In genomic region chr6:89032599-89032998, GRCh38 we compare ENCODE assay signal across 17 cellular contexts. TPM values are rescaled to one million over a fixed set of nuclear protein-coding genes. Genes with fewer than 3 reads are reported as not detected.
DNase-seq lines count a peak whose midpoint lies in the region; ATAC-seq and TF ChIP-seq lines count a peak whose summit lies in the region.
"Had no signal": no experiment of that assay in that cellular context is flagged by ENCODE, and none has a peak within 500 bp of the region (broad histone marks: within the 10 kb centered on the region; RNA-seq: fewer than 3 reads in every experiment).

No MANE protein-coding gene starts in this region.

- intact Hi-C loops in dendritic cell treated with granulocyte-macrophage colony-stimulating factor and Interleukin-4, amounts not matched to agents 40 ng/mL and 50 ng/mL, for 4 days (cut with micrococcal nuclease) = no loop called here
- intact Hi-C loops in gastrocnemius medialis (cut with DNase I; ENCODE audit: low total_unique reads) = loop anchor here (1.0 to 10.0 kb wide), 3 partner anchors 50 to 1328 kb away; partner anchors contain the start of genes AKIRIN2 and RNGTT
- intact Hi-C loops in activated T-helper 1 cell treated with anti-CD3 and anti-CD28 coated beads, Interleukin-12 subunit alpha, Interleukin-12 subunit beta, Interleukin-2, Interleukin-4 antibody, amounts not matched to agents 30 ng/mL and 10 ng/mL and 1 ng/mL, durations not matched to agents 14 hours and 24 hours and 36 hours (cut with micrococcal nuclease) = no loop called here

- in situ Hi-C loops in gastrocnemius medialis (cut with MboI; ENCODE audit: low sequenced_read_pairs in 4 of 4) = no loop called here

- POLR2A ChIA-PET in HEK293T (lab: Yijun Ruan, JAX) = no interaction called here

- no peak overlapping the region for H3K4me3 Mint-ChIP-seq in activated naive CD4-positive, alpha-beta T cell treated with anti-CD3 and anti-CD28 coated beads, Interleukin-2, amount 10 ng/mL, durations not matched to agents 7 days and 5 days
- no peak overlapping the region for H3K4me3 Mint-ChIP-seq in dendritic cell treated with granulocyte-macrophage colony-stimulating factor and Interleukin-4, amounts not matched to agents 40 ng/mL and 50 ng/mL, for 4 days
- H3K4me3 Mint-ChIP-seq in activated T-helper 1 cell treated with anti-CD3 and anti-CD28 coated beads, Interleukin-12 subunit alpha, Interleukin-12 subunit beta, Interleukin-2, Interleukin-4 antibody, amounts not matched to agents 30 ng/mL and 10 ng/mL and 1 ng/mL, durations not matched to agents 14 hours and 24 hours and 36 hours = no peak overlapping the region
- H3K4me3 Mint-ChIP-seq: activated CD4-positive, alpha-beta memory T cell treated with anti-CD3 and anti-CD28 coated beads, Interleukin-2, amount 10 ng/mL, durations not matched to agents 7 days and 5 days; T-cell had no signal

- TF ChIP-seq CTCF in gastrocnemius medialis (IDR thresholded peaks at IDR 0.05 in 4 of 5, conservative IDR thresholded peaks at IDR 0.05 in 1 of 5) = peak in 4 of 5 experiments; percentile 42 to 58 (median 52)

- H3K9me3 ChIP-seq in gastrocnemius medialis = no peaks in the 10 kb centered on the region
- H3K9me3 ChIP-seq: upper lobe of right lung had no signal

- peaks cover 5% of the 10 kb centered on the region for H3K4me1 Mint-ChIP-seq in activated naive CD4-positive, alpha-beta T cell treated with anti-CD3 and anti-CD28 coated beads, Interleukin-2, amount 10 ng/mL, durations not matched to agents 7 days and 5 days
- H3K4me1 Mint-ChIP-seq in dendritic cell treated with granulocyte-macrophage colony-stimulating factor and Interleukin-4, amounts not matched to agents 40 ng/mL and 50 ng/mL, for 4 days (ENCODE audit: low read depth) = peaks cover 56% of the 10 kb centered on the region
- H3K4me1 Mint-ChIP-seq in activated T-helper 1 cell treated with anti-CD3 and anti-CD28 coated beads, Interleukin-12 subunit alpha, Interleukin-12 subunit beta, Interleukin-2, Interleukin-4 antibody, amounts not matched to agents 30 ng/mL and 10 ng/mL and 1 ng/mL, durations not matched to agents 14 hours and 24 hours and 36 hours (ENCODE audit: low read depth) = no peaks in the 10 kb centered on the region

- H3K4me3 ChIP-seq in Jurkat, Clone E6-1 (ENCODE audit: low read length) = no peak overlapping the region
- peak overlapping the region in 2 of 4 donors; percentile 14 to 26 for H3K4me3 ChIP-seq in gastrocnemius medialis
- H3K4me3 ChIP-seq: dorsolateral prefrontal cortex, upper lobe of right lung had no signal

- no peak overlapping the region for H3K27ac Mint-ChIP-seq in activated naive CD4-positive, alpha-beta T cell treated with anti-CD3 and anti-CD28 coated beads, Interleukin-2, amount 10 ng/mL, durations not matched to agents 7 days and 5 days
- H3K27ac Mint-ChIP-seq in dendritic cell treated with granulocyte-macrophage colony-stimulating factor and Interleukin-4, amounts not matched to agents 40 ng/mL and 50 ng/mL, for 4 days = peak overlapping the region; percentile 50
- no peak overlapping the region for H3K27ac Mint-ChIP-seq in activated T-helper 1 cell treated with anti-CD3 and anti-CD28 coated beads, Interleukin-12 subunit alpha, Interleukin-12 subunit beta, Interleukin-2, Interleukin-4 antibody, amounts not matched to agents 30 ng/mL and 10 ng/mL and 1 ng/mL, durations not matched to agents 14 hours and 24 hours and 36 hours
- H3K27ac Mint-ChIP-seq: activated CD4-positive, alpha-beta memory T cell treated with anti-CD3 and anti-CD28 coated beads, Interleukin-2, amount 10 ng/mL, durations not matched to agents 7 days and 5 days; T-cell had no signal

- DNase-seq in activated naive CD4-positive, alpha-beta T cell treated with anti-CD3 and anti-CD28 coated beads, Interleukin-2, amount 10 ng/mL, durations not matched to agents 7 days and 5 days = peak; percentile 20
- DNase-seq in activated naive CD4-positive, alpha-beta T cell treated with Interleukin-2 at 50 U/mL for 16 hours = no peak
- peak; percentile 60 for DNase-seq in Jurkat, Clone E6-1 (ENCODE audit: low read depth, low spot score)
- peak in 1 of 2 donors; percentile 42 for DNase-seq in gastrocnemius medialis
- DNase-seq in activated T-helper 1 cell treated with anti-CD3 and anti-CD28 coated beads, Interleukin-12 subunit alpha, Interleukin-12 subunit beta, Interleukin-2, Interleukin-4 antibody, amounts not matched to agents 30 ng/mL and 10 ng/mL and 1 ng/mL, durations not matched to agents 14 hours and 24 hours and 36 hours (ENCODE audit: low spot score) = no peak
- no peak for DNase-seq in HEK293T (ENCODE audit: extremely low spot score)
- DNase-seq: activated CD4-positive, alpha-beta memory T cell treated with anti-CD3 and anti-CD28 coated beads, Interleukin-2, amount 10 ng/mL, durations not matched to agents 7 days and 5 days; activated T-cell treated with anti-CD3 and anti-CD28 coated beads, Interleukin-2, amount 50 U/mL, for 48 hours; EL; NCI-H69; T-cell; upper lobe of right lung had no signal

- ATAC-seq in gastrocnemius medialis (peak; percentile 16 to 21), HG03460 (IDR thresholded peaks at IDR 0.05; ENCODE audit: unreplicated experiment) (no peak)
- ATAC-seq: esophagus mucosa, left lobe of liver, upper lobe of right lung had no signal

- CTCF ChIA-PET in activated naive CD4-positive, alpha-beta T cell treated with anti-CD3 and anti-CD28 coated beads, Interleukin-2, amount 10 ng/mL, durations not matched to agents 7 days and 5 days (lab: Charles Lee) = interaction anchor here (0.7 kb wide), 1 partner anchor 203 kb away, joined by 3 read pairs; no protein-coding TSS in a partner anchor
- CTCF ChIA-PET in HEK293T (lab: Yijun Ruan, JAX) = no interaction called here

- no peaks in the 10 kb centered on the region for H3K36me3 Mint-ChIP-seq in activated naive CD4-positive, alpha-beta T cell treated with anti-CD3 and anti-CD28 coated beads, Interleukin-2, amount 10 ng/mL, durations not matched to agents 7 days and 5 days
- H3K36me3 Mint-ChIP-seq in dendritic cell treated with granulocyte-macrophage colony-stimulating factor and Interleukin-4, amounts not matched to agents 40 ng/mL and 50 ng/mL, for 4 days (ENCODE audit: low read depth) = peaks cover 2% of the 10 kb centered on the region
- no peaks in the 10 kb centered on the region for H3K36me3 Mint-ChIP-seq in activated T-helper 1 cell treated with anti-CD3 and anti-CD28 coated beads, Interleukin-12 subunit alpha, Interleukin-12 subunit beta, Interleukin-2, Interleukin-4 antibody, amounts not matched to agents 30 ng/mL and 10 ng/mL and 1 ng/mL, durations not matched to agents 14 hours and 24 hours and 36 hours (ENCODE audit: low read depth)
- H3K36me3 Mint-ChIP-seq: T-cell had no signal

- TF ChIP-seq POLR2A in gastrocnemius medialis (IDR thresholded peaks at IDR 0.05) = no peak

- no peaks in the 10 kb centered on the region for H3K36me3 ChIP-seq in gastrocnemius medialis
- H3K36me3 ChIP-seq: upper lobe of right lung had no signal

- H3K9me3 Mint-ChIP-seq in activated naive CD4-positive, alpha-beta T cell treated with anti-CD3 and anti-CD28 coated beads, Interleukin-2, amount 10 ng/mL, durations not matched to agents 7 days and 5 days = peaks cover under 1% of the 10 kb centered on the region
- H3K9me3 Mint-ChIP-seq in dendritic cell treated with granulocyte-macrophage colony-stimulating factor and Interleukin-4, amounts not matched to agents 40 ng/mL and 50 ng/mL, for 4 days = peaks cover 3% of the 10 kb centered on the region
- peaks cover 9% of the 10 kb centered on the region for H3K9me3 Mint-ChIP-seq in activated T-helper 1 cell treated with anti-CD3 and anti-CD28 coated beads, Interleukin-12 subunit alpha, Interleukin-12 subunit beta, Interleukin-2, Interleukin-4 antibody, amounts not matched to agents 30 ng/mL and 10 ng/mL and 1 ng/mL, durations not matched to agents 14 hours and 24 hours and 36 hours

- H3K27me3 Mint-ChIP-seq in activated naive CD4-positive, alpha-beta T cell treated with anti-CD3 and anti-CD28 coated beads, Interleukin-2, amount 10 ng/mL, durations not matched to agents 7 days and 5 days = peaks cover 10% of the 10 kb centered on the region
- H3K27me3 Mint-ChIP-seq in dendritic cell treated with granulocyte-macrophage colony-stimulating factor and Interleukin-4, amounts not matched to agents 40 ng/mL and 50 ng/mL, for 4 days = no peaks in the 10 kb centered on the region
- H3K27me3 Mint-ChIP-seq in activated T-helper 1 cell treated with anti-CD3 and anti-CD28 coated beads, Interleukin-12 subunit alpha, Interleukin-12 subunit beta, Interleukin-2, Interleukin-4 antibody, amounts not matched to agents 30 ng/mL and 10 ng/mL and 1 ng/mL, durations not matched to agents 14 hours and 24 hours and 36 hours (ENCODE audit: insufficient read depth) = peaks cover 6% of the 10 kb centered on the region

- H3K4me1 ChIP-seq in gastrocnemius medialis = peaks cover 38 to 46% of the 10 kb centered on the region in 2 donors

- no peaks in the 10 kb centered on the region for H3K27me3 ChIP-seq in gastrocnemius medialis
- H3K27me3 ChIP-seq: dorsolateral prefrontal cortex, upper lobe of right lung had no signal

- H3K27ac ChIP-seq in gastrocnemius medialis = peak overlapping the region; percentile 64 to 93 (median 84)
- H3K27ac ChIP-seq: dorsolateral prefrontal cortex, upper lobe of right lung had no signal

TF ChIP-seq in HEK293T, 16 proteins besides CTCF, POLR2A, EP300 and RAD21 (continues in another document):
- TF ChIP-seq LEF1 (IDR thresholded peaks at IDR 0.05; ENCODE audit: borderline replicate concordance) (no peak), SUZ12 (IDR thresholded peaks at IDR 0.05) (no peak), PKNOX1 (IDR thresholded peaks at IDR 0.05) (no peak), FOXA1 (IDR thresholded peaks at IDR 0.05) (no peak), ARNT (IDR thresholded peaks at IDR 0.05) (no peak), CTBP1 (IDR thresholded peaks at IDR 0.05; ENCODE audit: borderline replicate concordance) (no peak), SP1 (IDR thresholded peaks at IDR 0.05) (no peak), FOXK2 (IDR thresholded peaks at IDR 0.05) (no peak), NFRKB (IDR thresholded peaks at IDR 0.05) (no peak), L3MBTL2 (conservative IDR thresholded peaks at IDR 0.05) (no peak), TARDBP (IDR thresholded peaks at IDR 0.05) (no peak)

RNA-seq across cellular contexts. Expression of gene PNRC1, which starts 48.0 kb away (rescaled TPM):
- 32.7 TPM for polyA plus RNA-seq in Jurkat, Clone E6-1 (2012; ENCODE audit: insufficient read depth, insufficient read length)
- 100 to 1,000 TPM; 229 to 458 (median 311) TPM for total RNA-seq in gastrocnemius medialis
- total RNA-seq in activated T-helper 1 cell treated with anti-CD3 and anti-CD28 coated beads, Interleukin-12 subunit alpha, Interleukin-12 subunit beta, Interleukin-2, Interleukin-4 antibody, amounts not matched to agents 30 ng/mL and 10 ng/mL and 1 ng/mL, durations not matched to agents 14 hours and 24 hours and 36 hours = 45.6 and 47.6 TPM in 2 replicates

Comparison
In these comparisons a context has a peak if more than half of its experiments do, and no peak if none do; other contexts are left out.
1. DNase-seq: peak in activated naive CD4-positive, alpha-beta T cell treated with anti-CD3 and anti-CD28 coated beads, Interleukin-2, amount 10 ng/mL, durations not matched to agents 7 days and 5 days (single experiment) and Jurkat, Clone E6-1 (single experiment); none in activated naive CD4-positive, alpha-beta T cell treated with Interleukin-2 at 50 U/mL for 16 hours (single experiment), activated T-helper 1 cell treated with anti-CD3 and anti-CD28 coated beads, Interleukin-12 subunit alpha, Interleukin-12 subunit beta, Interleukin-2, Interleukin-4 antibody, amounts not matched to agents 30 ng/mL and 10 ng/mL and 1 ng/mL, durations not matched to agents 14 hours and 24 hours and 36 hours (single experiment) and HEK293T (single experiment).